8 cellular contexts compared by ENCODE assay signal in the genomic region with DNA sequence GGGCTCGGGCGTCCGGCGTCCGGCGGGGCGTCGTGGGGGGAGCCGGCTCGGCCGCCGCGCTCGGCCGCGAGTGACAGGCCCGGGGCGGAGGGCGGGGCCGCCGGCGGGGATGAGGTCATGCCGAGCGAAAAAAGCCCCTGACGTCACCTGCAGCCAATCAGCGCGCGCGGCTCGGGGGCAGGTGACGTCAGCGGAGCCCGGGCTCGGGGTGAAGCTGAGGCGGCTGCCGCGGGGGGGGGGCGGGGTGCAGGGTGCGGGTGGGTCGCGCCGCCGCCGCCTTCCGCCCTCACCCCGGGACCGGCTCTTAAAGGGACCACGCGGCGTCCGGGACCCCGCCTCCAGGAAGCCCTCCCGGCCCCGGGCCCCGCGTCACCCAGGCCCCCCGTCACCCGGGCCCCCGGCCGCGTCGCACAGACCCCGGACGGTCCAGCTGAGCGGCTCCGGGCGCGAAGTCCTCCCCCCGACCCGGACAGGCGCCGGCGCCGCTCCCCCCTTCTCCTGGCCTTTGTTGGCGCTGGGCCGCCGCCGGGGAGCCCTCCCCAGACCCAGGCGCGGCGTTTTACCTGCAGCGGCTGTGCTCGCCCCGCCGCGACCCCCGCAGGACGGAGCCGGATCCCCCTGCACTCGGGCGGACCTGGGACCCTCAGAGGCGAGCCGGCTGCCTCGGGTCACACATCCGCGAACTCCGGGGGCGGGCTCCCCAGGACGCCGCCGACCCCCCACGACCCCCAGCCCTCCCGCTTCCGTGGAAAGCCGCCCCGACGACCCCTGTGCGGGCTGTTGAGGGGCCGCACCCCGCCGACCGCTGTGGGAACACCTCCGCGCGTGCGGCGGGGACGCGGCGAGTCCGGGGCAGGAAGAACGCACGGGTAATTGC. TPM values are rescaled to one million over a fixed set of nuclear protein-coding genes. Genes with fewer than 3 reads are reported as not detected.
DNase-seq lines count a peak whose midpoint lies in the region; ATAC-seq and TF ChIP-seq lines count a peak whose summit lies in the region.

A gene with protein sequence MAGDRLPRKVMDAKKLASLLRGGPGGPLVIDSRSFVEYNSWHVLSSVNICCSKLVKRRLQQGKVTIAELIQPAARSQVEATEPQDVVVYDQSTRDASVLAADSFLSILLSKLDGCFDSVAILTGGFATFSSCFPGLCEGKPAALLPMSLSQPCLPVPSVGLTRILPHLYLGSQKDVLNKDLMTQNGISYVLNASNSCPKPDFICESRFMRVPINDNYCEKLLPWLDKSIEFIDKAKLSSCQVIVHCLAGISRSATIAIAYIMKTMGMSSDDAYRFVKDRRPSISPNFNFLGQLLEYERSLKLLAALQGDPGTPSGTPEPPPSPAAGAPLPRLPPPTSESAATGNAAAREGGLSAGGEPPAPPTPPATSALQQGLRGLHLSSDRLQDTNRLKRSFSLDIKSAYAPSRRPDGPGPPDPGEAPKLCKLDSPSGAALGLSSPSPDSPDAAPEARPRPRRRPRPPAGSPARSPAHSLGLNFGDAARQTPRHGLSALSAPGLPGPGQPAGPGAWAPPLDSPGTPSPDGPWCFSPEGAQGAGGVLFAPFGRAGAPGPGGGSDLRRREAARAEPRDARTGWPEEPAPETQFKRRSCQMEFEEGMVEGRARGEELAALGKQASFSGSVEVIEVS (minus strand): TSS at position 72 of the 877 bp plus-strand sequence. CDS start 6,445 bp downstream, outside the sequence.

- intact Hi-C loops in left colon (cut with DNase I, micrococcal nuclease): no loop called here

- peak within 1 kb of the TSS; percentile 36 for H3K4me3 ChIP-seq in GM12864 (ENCODE audit: low read depth, low read length)

- no peak for TF ChIP-seq CTCF in GM12864 (IDR thresholded peaks at IDR 0.05; ENCODE audit: low read depth, low read length, missing control alignments)

- no peak for DNase-seq in GM12864 (ENCODE audit: low read depth)
- DNase-seq in NCI-H446 (lab: John Stamatoyannopoulos, UW): peak; percentile 77 to 93
- peak; percentile 92 to 94 for DNase-seq in activated CD4-positive, alpha-beta T cell treated with anti-CD3 and anti-CD28 coated beads, Interleukin-2, amount 50 U/mL, for 4 hours
- DNase-seq in dedifferentiated amniotic fluid mesenchymal stem cell (ENCODE audit: extremely low spot score): peak; percentile 75
- peak; percentile 91 to 96 for DNase-seq in left colon
- DNase-seq in stimulated activated CD4-positive, alpha-beta T cell treated with anti-CD3 and anti-CD28 coated beads, Interleukin-15, amount 100 ng/mL, for 24 hours: peak; percentile 92
- DNase-seq in NCI-H1048 (lab: John Stamatoyannopoulos, UW): no peak

- peak; percentile 56 for ATAC-seq in HG03064 (IDR thresholded peaks at IDR 0.05; ENCODE audit: low read depth, unreplicated experiment)
- peak; percentile 35 for ATAC-seq in left colon

RNA-seq across cellular contexts. Expression of the gene that starts here (rescaled TPM):
- 10 to 100 TPM; 27.2 to 45.0 TPM for total RNA-seq in left colon

Comparison
In these comparisons a context has a peak if more than half of its experiments do, and no peak if none do; other contexts are left out.
1. DNase-seq: peak in NCI-H446 (2 of 2), activated CD4-positive, alpha-beta T cell treated with anti-CD3 and anti-CD28 coated beads, Interleukin-2, amount 50 U/mL, for 4 hours (2 of 2), dedifferentiated amniotic fluid mesenchymal stem cell (single experiment), left colon (2 of 2) and stimulated activated CD4-positive, alpha-beta T cell treated with anti-CD3 and anti-CD28 coated beads, Interleukin-15, amount 100 ng/mL, for 24 hours (single experiment); none in GM12864 (single experiment) and NCI-H1048 (single experiment).